Comparison of ENCODE assay signal across 1 cellular context in the genomic region with DNA sequence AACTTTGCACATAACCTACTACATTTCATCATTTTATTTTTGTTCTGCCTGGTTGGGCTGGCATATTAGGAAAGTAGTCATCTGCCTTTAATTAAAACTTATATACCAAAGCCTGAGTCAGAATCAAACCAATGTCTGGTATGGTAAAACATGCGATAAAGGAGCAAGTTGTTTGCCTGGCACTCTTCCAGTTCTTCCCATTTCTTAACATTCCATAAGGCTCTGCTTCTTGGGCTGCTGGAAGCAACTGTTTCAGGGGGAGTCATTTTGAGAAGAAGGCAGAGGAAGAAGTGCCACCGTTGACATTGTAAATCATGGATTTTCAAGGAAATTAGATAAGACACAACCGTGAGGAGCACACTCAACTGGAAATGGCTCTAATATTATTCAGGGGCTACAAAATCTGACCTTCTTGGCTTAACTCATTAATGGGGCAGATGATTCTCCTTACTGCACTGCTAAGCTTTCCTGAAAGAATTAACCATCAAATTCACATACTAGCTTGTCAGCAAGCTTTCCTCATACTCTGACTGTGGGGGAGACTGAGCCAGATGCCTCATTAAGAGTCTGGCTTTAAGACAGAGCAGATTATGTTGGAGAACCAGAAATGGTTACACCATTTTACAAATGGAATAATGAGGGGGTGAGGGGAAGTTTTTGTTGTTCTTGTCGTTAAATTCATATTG.
TF ChIP-seq lines count a peak whose summit lies in the region.

No MANE protein-coding gene starts in this region.

TF ChIP-seq in IMR-90, 13 proteins besides CTCF, POLR2A, EP300 and RAD21:
- no peak for TF ChIP-seq BHLHE40 (IDR thresholded peaks at IDR 0.05; ENCODE audit: low read depth, low read length)
- no peak for TF ChIP-seq CEBPB (IDR thresholded peaks at IDR 0.05; ENCODE audit: low read depth, low read length)
- no peak for TF ChIP-seq MAZ (IDR thresholded peaks at IDR 0.05; ENCODE audit: borderline replicate concordance, low read depth, low read length)
- TF ChIP-seq RCOR1 (IDR thresholded peaks at IDR 0.05; ENCODE audit: insufficient replicate concordance, low read length): no peak
- no peak for TF ChIP-seq MAFK (IDR thresholded peaks at IDR 0.05; ENCODE audit: low read depth, low read length)
- TF ChIP-seq MXI1 (IDR thresholded peaks at IDR 0.05; ENCODE audit: borderline replicate concordance, low read depth, low read length): no peak
- TF ChIP-seq ELK1 (IDR thresholded peaks at IDR 0.05; ENCODE audit: borderline replicate concordance, low read depth, low read length): no peak
- no peak for TF ChIP-seq NFE2L2 (IDR thresholded peaks at IDR 0.05; ENCODE audit: low read depth, low read length)
- no peak for TF ChIP-seq FOS (IDR thresholded peaks at IDR 0.05; ENCODE audit: low read depth, low read length)
- no peak for TF ChIP-seq CHD1 (IDR thresholded peaks at IDR 0.05; ENCODE audit: low read depth, low read length)
- no peak for TF ChIP-seq SMC3 (IDR thresholded peaks at IDR 0.05; ENCODE audit: low read depth, low read length)
- TF ChIP-seq USF2 (IDR thresholded peaks at IDR 0.05; ENCODE audit: low read depth, low read length): no peak
- TF ChIP-seq RFX5 (IDR thresholded peaks at IDR 0.05; ENCODE audit: low read depth, low read length): no peak
